ENCODE assay signal across 8 cellular contexts in genomic region chr19:51688665-51689571, GRCh38. TPM values are rescaled to one million over a fixed set of nuclear protein-coding genes. Genes with fewer than 3 reads are reported as not detected.
DNase-seq lines count a peak whose midpoint lies in the region; FAIRE-seq and TF ChIP-seq lines count a peak whose summit lies in the region.

No MANE protein-coding gene starts in this region.

- peak overlapping the region; percentile 85 to 99 (median 94) for H3K4me2 ChIP-seq in BLaER1 treated with 17β-estradiol and CSF1 and Interleukin-3, amounts not matched to agents 10 nM and 100 nM

- peak overlapping the region; percentile 81 to 98 (median 85) for H3K9ac ChIP-seq in BLaER1 treated with 17β-estradiol and CSF1 and Interleukin-3, amounts not matched to agents 10 nM and 100 nM

- peaks cover 33 to 56% (median 42%) of the 10 kb centered on the region in 10 experiments for H3K4me1 ChIP-seq in BLaER1 treated with 17β-estradiol and CSF1 and Interleukin-3, amounts not matched to agents 10 nM and 100 nM
- peaks cover 0 to 44% (median 40%) of the 10 kb centered on the region in 4 donors for H3K4me1 ChIP-seq in sigmoid colon

- DNase-seq in HK-2 (ENCODE audit: unreplicated experiment) (peak; percentile 93), RCC 7860 (ENCODE audit: low spot score) (peak; percentile 82), cerebellar cortex (ENCODE audit: low spot score) (peak; percentile 95), inferior parietal cortex (ENCODE audit: extremely low spot score) (peak; percentile 86), sigmoid colon (peak; percentile 97), GM12891 (ENCODE audit: insufficient read length, low spot score) (no peak)
- no peak for DNase-seq in effector CD8-positive, alpha-beta T cell (lab: John Stamatoyannopoulos, UW)

- TF ChIP-seq CTCF in sigmoid colon (IDR thresholded peaks at IDR 0.05), result no peak

- H4K20me1 ChIP-seq in BLaER1 treated with 17β-estradiol and CSF1 and Interleukin-3, amounts not matched to agents 10 nM and 100 nM, result peaks cover 13 to 32% (median 23%) of the 10 kb centered on the region in 11 experiments; a peak in 20 of 22 replicates

- H3K4me3 ChIP-seq in BLaER1 treated with 17β-estradiol and CSF1 and Interleukin-3, amounts not matched to agents 10 nM and 100 nM, result peak overlapping the region; percentile 72 to 96 (median 81)
- H3K4me3 ChIP-seq in sigmoid colon, result peak overlapping the region; percentile 89 to 97 (median 96)

- H3K36me3 ChIP-seq in BLaER1 treated with 17β-estradiol and CSF1 and Interleukin-3, amounts not matched to agents 10 nM and 100 nM, result peaks cover 9 to 22% (median 18%) of the 10 kb centered on the region in 11 experiments; a peak in 18 of 22 replicates
- H3K36me3 ChIP-seq in sigmoid colon, result peaks cover 0 to 10% (median 0%) of the 10 kb centered on the region in 4 donors

- WGBS in sigmoid colon, 2 donors, result 1 to 2% methylated on average over 63 of the region's 63 CpGs

- peak overlapping the region; percentile 70 to 98 (median 81) for H3K27ac ChIP-seq in BLaER1 treated with 17β-estradiol and CSF1 and Interleukin-3, amounts not matched to agents 10 nM and 100 nM
- peak overlapping the region; percentile 98 to 100 (median 100) for H3K27ac ChIP-seq in sigmoid colon

- TF ChIP-seq EP300 in sigmoid colon (IDR thresholded peaks at IDR 0.05), result peak in 1 of 4 donors; percentile 36

- no peaks in the 10 kb centered on the region for H3K27me3 ChIP-seq in BLaER1 treated with 17β-estradiol and CSF1 and Interleukin-3, amounts not matched to agents 10 nM and 100 nM
- no peaks in the 10 kb centered on the region for H3K27me3 ChIP-seq in sigmoid colon

- intact Hi-C loops in sigmoid colon (cut with DNase I), result loop anchor here (1.0 kb wide), 1 partner anchor 322 kb away; no protein-coding TSS in a partner anchor

- peak; percentile 53 to 56 for TF ChIP-seq POLR2A in sigmoid colon (IDR thresholded peaks at IDR 0.05)
- TF ChIP-seq POLR2A in GM12891 (IDR thresholded peaks at IDR 0.05; ENCODE audit: low read depth, low read length), result no peak

- no peaks in the 10 kb centered on the region for H3K9me3 ChIP-seq in BLaER1 treated with 17β-estradiol and CSF1 and Interleukin-3, amounts not matched to agents 10 nM and 100 nM (replicated peaks in 1 of 11)
- H3K9me3 ChIP-seq in sigmoid colon, result no peaks in the 10 kb centered on the region

- FAIRE-seq in RCC 7860 (lab: Jason Lieb, UNC) (peak; percentile 69), GM12891 (lab: Jason Lieb, UNC) (no peak)

TF ChIP-seq in GM12891, 5 proteins besides CTCF, POLR2A, EP300 and RAD21:
- TF ChIP-seq SPI1 (IDR thresholded peaks at IDR 0.05; ENCODE audit: low read depth, low read length) (no peak), POLR2AphosphoS5 (IDR thresholded peaks at IDR 0.05; ENCODE audit: low read depth, low read length) (no peak), POU2F2 (IDR thresholded peaks at IDR 0.05; ENCODE audit: low read depth, low read length) (no peak), TAF1 (IDR thresholded peaks at IDR 0.05; ENCODE audit: low read depth, low read length) (no peak), PAX5 (IDR thresholded peaks at IDR 0.05; ENCODE audit: insufficient read depth, low read length, severe bottlenecking) (no peak)

RNA-seq across cellular contexts. Expression of gene SPACA6, which starts 4.2 kb away (rescaled TPM):
- 10 to 100 TPM; 19.9 to 45.7 (median 29.1) TPM for total RNA-seq in sigmoid colon
- polyA plus RNA-seq in sigmoid colon, result 1 to 10 TPM in 2 of 3 donors, not detected in 1; 3.0 to 4.8 TPM
- polyA plus RNA-seq in GM12891 (2012; ENCODE audit: low read depth, missing spikeins), result 2.9 TPM

RNA-seq across cellular contexts. Expression of gene HAS1, which starts 34.9 kb away (rescaled TPM):
- 1 to 10 TPM in 1 of 4 donors, under 1 TPM in 2, not detected in 1; 0.49 to 3.1 (median 0.83) TPM for total RNA-seq in sigmoid colon
- 1 to 10 TPM in 1 of 3 donors, under 1 TPM in 2; 0.17 to 1.2 (median 0.46) TPM for polyA plus RNA-seq in sigmoid colon
- not detected for polyA plus RNA-seq in GM12891 (2012; ENCODE audit: low read depth, missing spikeins)

RNA-seq across cellular contexts. Expression of gene SIGLEC14, which starts 42.3 kb away (rescaled TPM):
- 1 to 10 TPM in 2 of 4 donors, under 1 TPM in 1, not detected in 1; 0.55 to 6.1 (median 5.6) TPM for total RNA-seq in sigmoid colon
- polyA plus RNA-seq in sigmoid colon, result 10 to 100 TPM in 1 of 3 donors, 1 to 10 TPM in 2; 1.2 to 10.2 (median 5.3) TPM
- not detected for polyA plus RNA-seq in GM12891 (2012; ENCODE audit: low read depth, missing spikeins)

RNA-seq across cellular contexts. Expression of gene SIGLEC5, which starts 58.7 kb away (rescaled TPM):
- total RNA-seq in sigmoid colon, result under 1 TPM; 0.36 to 0.68 (median 0.52) TPM
- polyA plus RNA-seq in sigmoid colon, result not detected
- polyA plus RNA-seq in GM12891 (2012; ENCODE audit: low read depth, missing spikeins), result not detected

Comparison
In these comparisons a context has a peak if more than half of its experiments do, and no peak if none do; other contexts are left out.
1. DNase-seq: peak in HK-2 (single experiment), RCC 7860 (single experiment), cerebellar cortex (single experiment), inferior parietal cortex (single experiment) and sigmoid colon (single experiment); none in GM12891 (single experiment) and effector CD8-positive, alpha-beta T cell (single experiment).